ENCODE assay signal across 8 cellular contexts in genomic region chr5:91379602-91380490, GRCh38. TPM values are rescaled to one million over a fixed set of nuclear protein-coding genes. Genes with fewer than 3 reads are reported as not detected.
A peak's percentile ranks its signal among the peaks of the same experiment; 100 is the strongest.
DNase-seq lines count a peak whose midpoint lies in the region; ATAC-seq, FAIRE-seq and TF ChIP-seq lines count a peak whose summit lies in the region.

No MANE protein-coding gene starts in this region.

- DNase-seq in NCI-H1105 (lab: John Stamatoyannopoulos, UW) (peak; percentile 94), SKM-1 treated with dmso at 0.1 percent for 144 hours (lab: John Stamatoyannopoulos, UW; ENCODE audit: unreplicated experiment) (peak; percentile 93), Right ventricle myocardium superior (peak; percentile 96), pancreas (peak; percentile 91 to 97 (median 96)), tibial artery (peak; percentile 92 to 96)
- peak; percentile 86 for DNase-seq in activated naive CD8-positive, alpha-beta T cell treated with anti-CD3 and anti-CD28 coated beads, Interleukin-2, amount 50 U/mL, for 16 hours (ENCODE audit: low read depth, low spot score)

- TF ChIP-seq POLR2A in GM10847 (IDR thresholded peaks at IDR 0.05; ENCODE audit: extremely low read depth, insufficient read length), result peak; percentile 60

- no peaks in the 10 kb centered on the region for H3K9me3 ChIP-seq in pancreas
- H3K9me3 ChIP-seq in tibial artery, result no peaks in the 10 kb centered on the region

- H3K36me3 ChIP-seq in pancreas, result peaks cover 0 to 23% (median 1%) of the 10 kb centered on the region in 3 donors
- peaks cover under 1 to 6% (median 6%) of the 10 kb centered on the region in 3 donors for H3K36me3 ChIP-seq in tibial artery

- 0 to 1% methylated on average over 69 to 73 of the region's 73 CpGs for WGBS in pancreas, 2 donors

- ATAC-seq in HG02642 (IDR thresholded peaks at IDR 0.05; ENCODE audit: poor library complexity, unreplicated experiment) (peak; percentile 70), Right ventricle myocardium superior (ENCODE audit: poor library complexity) (peak; percentile 81), pancreas (peak; percentile 66 to 76 (median 70))

- peaks cover 12 to 37% (median 36%) of the 10 kb centered on the region in 3 donors for H3K4me1 ChIP-seq in pancreas
- H3K4me1 ChIP-seq in tibial artery, result peaks cover 0 to 50% (median 21%) of the 10 kb centered on the region in 4 donors

- H3K4me3 ChIP-seq in pancreas (peak overlapping the region; percentile 40 to 80 (median 58)), tibial artery (peak overlapping the region; percentile 58 to 62)

- intact Hi-C loops in Right ventricle myocardium superior (cut with DNase I) (loop anchor here (2.0 to 5.0 kb wide), 2 partner anchors 99 to 153 kb away; no protein-coding TSS in a partner anchor), pancreas (cut with DNase I) (loop anchor here in 2 of 3 donors (5.0 to 10.0 kb wide), 4 partner anchors 98 to 515 kb away; no protein-coding TSS in a partner anchor), tibial artery (cut with DNase I; ENCODE audit: low total_unique reads) (loop anchor here (2.0 to 10.0 kb wide), 2 partner anchors 99 to 165 kb away; no protein-coding TSS in a partner anchor)

- no peak for FAIRE-seq in pancreas (lab: Jason Lieb, UNC)

- H3K27ac ChIP-seq in pancreas (peak overlapping the region; percentile 97 to 100 (median 99)), tibial artery (peak overlapping the region; percentile 92 to 93)

- H3K27me3 ChIP-seq in pancreas (no peaks in the 10 kb centered on the region), tibial artery (no peaks in the 10 kb centered on the region)

- TF ChIP-seq CTCF in pancreas (IDR thresholded peaks at IDR 0.05), result no peak
- no peak for TF ChIP-seq CTCF in tibial artery (IDR thresholded peaks at IDR 0.05)

RNA-seq across cellular contexts. Expression of gene ARRDC3, which starts 3.3 kb away (rescaled TPM):
- total RNA-seq in Right ventricle myocardium superior, result 17.3 TPM
- total RNA-seq in pancreas, result 10 to 100 TPM; 11.4 to 79.6 (median 24.9) TPM
- 1 to 10 TPM; 7.3 to 8.5 TPM for polyA plus RNA-seq in pancreas

Comparison
In these comparisons a context has a peak if more than half of its experiments do, and no peak if none do; other contexts are left out.
1. Peak in every context shown above with its lines: DNase-seq, ATAC-seq, H3K4me3 ChIP-seq and H3K27ac ChIP-seq.